Comparison of ENCODE assay signal across 8 cellular contexts in the genomic region with DNA sequence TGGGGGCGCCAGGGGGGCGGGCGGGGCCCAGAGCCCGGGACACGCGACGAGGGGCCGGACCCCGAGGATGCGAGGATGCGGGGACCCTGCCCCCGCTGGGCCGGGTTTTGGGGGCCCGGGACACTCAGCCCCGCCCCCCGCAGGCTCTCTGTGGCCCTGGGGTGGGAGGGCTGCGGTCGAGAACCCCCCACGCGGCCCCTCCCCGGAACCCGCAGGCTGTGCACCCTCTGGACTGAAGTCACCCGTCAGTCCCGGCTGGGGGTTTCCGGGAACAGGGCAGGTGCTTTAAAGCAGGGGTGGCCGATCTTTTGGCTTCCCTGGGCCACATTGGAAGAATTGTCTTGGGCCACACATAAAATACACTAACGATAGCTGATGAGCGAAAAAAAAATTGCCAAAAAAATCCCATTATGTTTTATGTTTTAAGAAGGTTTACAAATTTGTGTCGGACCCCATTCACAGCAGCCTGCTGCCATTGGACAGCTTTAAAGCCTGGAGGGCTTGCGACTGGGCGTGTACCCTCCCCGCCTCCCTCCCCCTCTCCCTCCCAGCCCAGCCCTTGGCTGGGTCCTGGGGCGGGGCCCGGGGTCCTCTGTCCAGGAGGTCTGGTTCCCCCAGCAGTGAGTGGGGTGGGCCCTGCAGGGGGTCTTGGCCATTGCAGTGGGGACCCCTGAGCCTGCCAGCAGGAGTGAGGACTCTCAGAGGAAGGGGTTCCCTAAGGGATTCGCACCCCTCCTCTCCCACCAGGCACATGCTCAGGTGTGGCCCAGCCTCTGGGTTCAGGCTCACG. TPM values are rescaled to one million over a fixed set of nuclear protein-coding genes. Genes with fewer than 3 reads are reported as not detected.
DNase-seq lines count a peak whose midpoint lies in the region; TF ChIP-seq lines count a peak whose summit lies in the region.

No MANE protein-coding gene starts in this region.

- peaks cover 5% of the 10 kb centered on the region for H3K4me1 Mint-ChIP-seq in activated T-helper 2 cell treated with anti-CD3 and anti-CD28 coated beads, Interferon-gamma antibody, Interleukin-2, Interleukin-4, amounts not matched to agents 10 μg/mL and 5 μg/mL and 100 μg/mL, durations not matched to agents 14 hours and 24 hours and 36 hours (ENCODE audit: low read depth)

- peak overlapping the region; percentile 96 for H3K27ac Mint-ChIP-seq in activated T-helper 2 cell treated with anti-CD3 and anti-CD28 coated beads, Interferon-gamma antibody, Interleukin-2, Interleukin-4, amounts not matched to agents 10 μg/mL and 5 μg/mL and 100 μg/mL, durations not matched to agents 14 hours and 24 hours and 36 hours

- H3K36me3 Mint-ChIP-seq in activated T-helper 2 cell treated with anti-CD3 and anti-CD28 coated beads, Interferon-gamma antibody, Interleukin-2, Interleukin-4, amounts not matched to agents 10 μg/mL and 5 μg/mL and 100 μg/mL, durations not matched to agents 14 hours and 24 hours and 36 hours (ENCODE audit: low read depth), result no peaks in the 10 kb centered on the region

- intact Hi-C loops in activated T-helper 2 cell treated with anti-CD3 and anti-CD28 coated beads, Interferon-gamma antibody, Interleukin-2, Interleukin-4, amounts not matched to agents 10 μg/mL and 5 μg/mL and 100 μg/mL, durations not matched to agents 14 hours and 24 hours and 36 hours (cut with micrococcal nuclease), result no loop called here

- H3K4me3 Mint-ChIP-seq in activated T-helper 2 cell treated with anti-CD3 and anti-CD28 coated beads, Interferon-gamma antibody, Interleukin-2, Interleukin-4, amounts not matched to agents 10 μg/mL and 5 μg/mL and 100 μg/mL, durations not matched to agents 14 hours and 24 hours and 36 hours (ENCODE audit: low read depth), result peak overlapping the region; percentile 66

- no peak for TF ChIP-seq CTCF in GM13976 (IDR thresholded peaks at IDR 0.05; ENCODE audit: borderline replicate concordance, control extremely low read depth, extremely low read depth, insufficient read depth, missing control alignments)

- DNase-seq in GM13976 (ENCODE audit: low spot score) (peak; percentile 93), NCI-H2196 treated with DMSO at 0.1 percent for 48 hours (lab: John Stamatoyannopoulos, UW; ENCODE audit: unreplicated experiment) (peak; percentile 6), HPDE6-E6E7 (ENCODE audit: extremely low spot score) (no peak), CD1c-positive myeloid dendritic cell (ENCODE audit: extremely low spot score) (no peak), amniotic stem cell (lab: John Stamatoyannopoulos, UW) (no peak), retina (no peak)
- DNase-seq in activated T-helper 2 cell treated with anti-CD3 and anti-CD28 coated beads, Interferon-gamma antibody, Interleukin-2, Interleukin-4, amounts not matched to agents 10 μg/mL and 5 μg/mL and 100 μg/mL, durations not matched to agents 14 hours and 24 hours and 36 hours (ENCODE audit: low spot score), result peak; percentile 64
- peak; percentile 81 for DNase-seq in stimulated activated CD4-positive, alpha-beta T cell treated with anti-CD3 and anti-CD28 coated beads, Interleukin-15, amount 100 ng/mL, for 24 hours

- in situ Hi-C loops in GM13976 (cut with MboI; ENCODE audit: low sequenced_read_pairs, unreplicated experiment), result no loop called here

- no peaks in the 10 kb centered on the region for H3K9me3 Mint-ChIP-seq in activated T-helper 2 cell treated with anti-CD3 and anti-CD28 coated beads, Interferon-gamma antibody, Interleukin-2, Interleukin-4, amounts not matched to agents 10 μg/mL and 5 μg/mL and 100 μg/mL, durations not matched to agents 14 hours and 24 hours and 36 hours

- no peaks in the 10 kb centered on the region for H3K27me3 Mint-ChIP-seq in activated T-helper 2 cell treated with anti-CD3 and anti-CD28 coated beads, Interferon-gamma antibody, Interleukin-2, Interleukin-4, amounts not matched to agents 10 μg/mL and 5 μg/mL and 100 μg/mL, durations not matched to agents 14 hours and 24 hours and 36 hours (ENCODE audit: low read depth)

RNA-seq across cellular contexts. Expression of a gene that starts 21.6 kb away (rescaled TPM):
- total RNA-seq in activated T-helper 2 cell treated with anti-CD3 and anti-CD28 coated beads, Interferon-gamma antibody, Interleukin-2, Interleukin-4, amounts not matched to agents 10 μg/mL and 5 μg/mL and 100 μg/mL, durations not matched to agents 14 hours and 24 hours and 36 hours, result 20.5 and 22.1 TPM in 2 replicates

RNA-seq across cellular contexts. Expression of a gene that starts 36.2 kb away (rescaled TPM):
- total RNA-seq in activated T-helper 2 cell treated with anti-CD3 and anti-CD28 coated beads, Interferon-gamma antibody, Interleukin-2, Interleukin-4, amounts not matched to agents 10 μg/mL and 5 μg/mL and 100 μg/mL, durations not matched to agents 14 hours and 24 hours and 36 hours, result not detected in 2 replicates

Comparison
In these comparisons a context has a peak if more than half of its experiments do, and no peak if none do; other contexts are left out.
1. DNase-seq: peak in GM13976 (single experiment), NCI-H2196 treated with DMSO at 0.1 percent for 48 hours (single experiment), activated T-helper 2 cell treated with anti-CD3 and anti-CD28 coated beads, Interferon-gamma antibody, Interleukin-2, Interleukin-4, amounts not matched to agents 10 μg/mL and 5 μg/mL and 100 μg/mL, durations not matched to agents 14 hours and 24 hours and 36 hours (single experiment) and stimulated activated CD4-positive, alpha-beta T cell treated with anti-CD3 and anti-CD28 coated beads, Interleukin-15, amount 100 ng/mL, for 24 hours (single experiment); none in HPDE6-E6E7 (single experiment), CD1c-positive myeloid dendritic cell (single experiment), amniotic stem cell (single experiment) and retina (single experiment).